Comparison of ENCODE assay signal across 9 cellular contexts in genomic region chr21:25573409-25574206, GRCh38. TPM values are rescaled to one million over a fixed set of nuclear protein-coding genes. Genes with fewer than 3 reads are reported as not detected.
A peak's percentile ranks its signal among the peaks of the same experiment; 100 is the strongest.
DNase-seq lines count a peak whose midpoint lies in the region; ATAC-seq, FAIRE-seq and TF ChIP-seq lines count a peak whose summit lies in the region.
"Had no signal": no experiment of that assay in that cellular context is flagged by ENCODE, and none has a peak within 500 bp of the region (broad histone marks: within the 10 kb centered on the region; RNA-seq: fewer than 3 reads in every experiment).

No MANE protein-coding gene starts in this region.

- no peaks in the 10 kb centered on the region for H3K9me3 ChIP-seq in Caco-2
- H3K9me3 ChIP-seq: upper lobe of left lung had no signal

- H3K36me3 Mint-ChIP-seq in activated naive CD4-positive, alpha-beta T cell treated with anti-CD3 and anti-CD28 coated beads, Interleukin-2, amount 50 U/mL, for 72 hours: peaks cover 44 to 63% of the 10 kb centered on the region in 2 donors
- peaks cover 7% of the 10 kb centered on the region for H3K36me3 Mint-ChIP-seq in Caco-2 (ENCODE audit: insufficient read depth, unreplicated experiment)

- H3K4me3 ChIP-seq in Caco-2 (ENCODE audit: low read depth, low read length): no peak overlapping the region
- H3K4me3 ChIP-seq: upper lobe of left lung had no signal

- intact Hi-C loops in Caco-2 (cut with micrococcal nuclease; ENCODE audit: unreplicated experiment): no loop called here

- POLR2A ChIA-PET in Caco-2 (lab: Charles Lee): no interaction called here

- H3K27ac Mint-ChIP-seq in activated naive CD4-positive, alpha-beta T cell treated with anti-CD3 and anti-CD28 coated beads, Interleukin-2, amount 50 U/mL, for 72 hours: peak overlapping the region; percentile 98
- H3K27ac Mint-ChIP-seq in Caco-2 (ENCODE audit: unreplicated experiment): no peak overlapping the region

- ATAC-seq in HG02610 (IDR thresholded peaks at IDR 0.05; ENCODE audit: unreplicated experiment): peak; percentile 9
- ATAC-seq in activated naive CD4-positive, alpha-beta T cell treated with anti-CD3 and anti-CD28 coated beads, Interleukin-2, amount 50 U/mL, for 72 hours: peak; percentile 61 to 71

- no peak for TF ChIP-seq CTCF in Caco-2 (IDR thresholded peaks at IDR 0.05; ENCODE audit: insufficient read depth in 1 of 2, low read depth in 1 of 2, low read length in 1 of 2, severe bottlenecking in 1 of 2, unreplicated experiment in 1 of 2)

- FAIRE-seq in GM12891 (lab: Jason Lieb, UNC) (peak; percentile 96), RCC 7860 (lab: Jason Lieb, UNC) (peak; percentile 100)

- no peaks in the 10 kb centered on the region for H3K27me3 ChIP-seq in Caco-2 (replicated peaks; ENCODE audit: control insufficient read depth, insufficient read depth, low read length)
- H3K27me3 ChIP-seq: upper lobe of left lung had no signal

- DNase-seq in GM12891 (ENCODE audit: insufficient read length, low spot score) (no peak), RCC 7860 (ENCODE audit: low spot score) (peak; percentile 99), lung microvascular endothelial cell (ENCODE audit: low read depth in 2 of 2) (peak; percentile 74 to 86), HuH-7 (ENCODE audit: low spot score) (no peak), Caco-2 (no peak), retina (no peak)
- DNase-seq in activated naive CD4-positive, alpha-beta T cell treated with anti-CD3 and anti-CD28 coated beads, Interleukin-2, amount 50 U/mL, for 72 hours (ENCODE audit: low spot score in 2 of 2): no peak
- DNase-seq: upper lobe of left lung had no signal

- H3K4me1 Mint-ChIP-seq in Caco-2 (ENCODE audit: low read depth, unreplicated experiment): peaks cover 10% of the 10 kb centered on the region

- no peaks in the 10 kb centered on the region for H3K36me3 ChIP-seq in Caco-2 (ENCODE audit: control insufficient read depth, insufficient read depth, low read length)

- no peaks in the 10 kb centered on the region for H3K9me3 Mint-ChIP-seq in activated naive CD4-positive, alpha-beta T cell treated with anti-CD3 and anti-CD28 coated beads, Interleukin-2, amount 50 U/mL, for 72 hours
- no peaks in the 10 kb centered on the region for H3K9me3 Mint-ChIP-seq in Caco-2 (ENCODE audit: unreplicated experiment)

- no peaks in the 10 kb centered on the region for H3K27me3 Mint-ChIP-seq in Caco-2 (ENCODE audit: insufficient read depth, unreplicated experiment)

- peak; percentile 95 for TF ChIP-seq POLR2A in GM12891 (IDR thresholded peaks at IDR 0.05; ENCODE audit: low read depth, low read length)

- no peak overlapping the region for H3K4me3 Mint-ChIP-seq in Caco-2 (ENCODE audit: unreplicated experiment)

- CTCF ChIA-PET in Caco-2 (lab: Charles Lee): no interaction called here

- BruUV-seq in Caco-2 (replicated peaks; lab: Mats Ljungman, UMichigan): no TSS peak

- H3K4me1 ChIP-seq in Caco-2: no peaks in the 10 kb centered on the region

TF ChIP-seq in GM12891, 5 proteins besides CTCF, POLR2A, EP300 and RAD21:
- TF ChIP-seq SPI1 (IDR thresholded peaks at IDR 0.05; ENCODE audit: low read depth, low read length): peak; percentile 33; the same call in 1 of the 2 replicates
- no peak for TF ChIP-seq PAX5 (IDR thresholded peaks at IDR 0.05; ENCODE audit: insufficient read depth, low read length, severe bottlenecking)
- no peak; the same call in 1 of the 2 replicates for TF ChIP-seq TAF1 (IDR thresholded peaks at IDR 0.05; ENCODE audit: low read depth, low read length)
- TF ChIP-seq POU2F2 (IDR thresholded peaks at IDR 0.05; ENCODE audit: low read depth, low read length): peak; percentile 66
- peak; percentile 95 for TF ChIP-seq POLR2AphosphoS5 (IDR thresholded peaks at IDR 0.05; ENCODE audit: low read depth, low read length)

RNA-seq across cellular contexts. Expression of gene MRPL39, which starts 33.7 kb away (rescaled TPM):
- 56.0 TPM for polyA plus RNA-seq in GM12891 (2012; ENCODE audit: low read depth, missing spikeins)
- 10 to 100 TPM; 43.0 to 66.3 TPM for total RNA-seq in activated naive CD4-positive, alpha-beta T cell treated with anti-CD3 and anti-CD28 coated beads, Interleukin-2, amount 50 U/mL, for 72 hours
- 23.4 and 29.6 TPM in 2 replicates for total RNA-seq in lung microvascular endothelial cell
- total RNA-seq in Caco-2 (2022): 37.3 and 39.8 TPM in 2 replicates

Comparison
In these comparisons a context has a peak if more than half of its experiments do, and no peak if none do; other contexts are left out.
1. DNase-seq: peak in RCC 7860 (single experiment) and lung microvascular endothelial cell (2 of 2); none in GM12891 (single experiment), activated naive CD4-positive, alpha-beta T cell treated with anti-CD3 and anti-CD28 coated beads, Interleukin-2, amount 50 U/mL, for 72 hours (0 of 2), HuH-7 (single experiment), Caco-2 (0 of 2) and retina (single experiment).